6 cellular contexts compared by ENCODE assay signal in the genomic region with DNA sequence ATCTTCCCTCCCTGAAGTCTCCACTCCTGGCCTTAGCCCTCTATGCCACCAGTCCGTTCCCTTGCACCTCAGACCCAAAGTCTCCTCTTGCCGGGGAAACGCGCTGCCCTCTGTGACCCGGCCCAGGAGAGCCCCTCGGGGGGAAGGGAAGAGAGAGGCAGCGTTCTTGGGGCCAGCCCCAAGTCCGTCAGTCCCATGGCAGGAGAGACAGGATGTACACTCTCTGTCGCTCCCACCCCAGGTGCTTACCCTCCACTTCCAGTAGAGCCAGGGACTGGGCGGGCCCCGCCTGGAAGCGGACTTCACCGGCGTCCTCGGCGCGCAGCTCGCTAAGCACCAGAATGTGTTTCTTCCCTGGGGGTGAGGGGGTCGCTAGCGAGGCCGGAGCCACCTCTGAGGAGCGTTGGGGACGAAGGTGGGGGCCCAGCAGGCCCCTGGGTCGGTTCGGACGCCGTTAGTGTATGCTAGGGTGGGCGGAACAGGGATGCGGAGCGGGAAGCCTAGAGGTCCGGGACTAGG. TPM values are rescaled to one million over a fixed set of nuclear protein-coding genes. Genes with fewer than 3 reads are reported as not detected.
DNase-seq lines count a peak whose midpoint lies in the region; ATAC-seq lines count a peak whose summit lies in the region.

No MANE protein-coding gene starts in this region.

- peaks cover 31% of the 10 kb centered on the region for H3K27me3 ChIP-seq in mucosa of stomach (ENCODE audit: control insufficient read depth, insufficient read depth, low read length)

- peaks cover 7% of the 10 kb centered on the region for H3K4me1 Mint-ChIP-seq in activated naive CD8-positive, alpha-beta T cell treated with anti-CD3 and anti-CD28 coated beads for 36 hours

- H3K36me3 ChIP-seq in mucosa of stomach (ENCODE audit: control insufficient read depth, insufficient read depth, low read length), result no peaks in the 10 kb centered on the region

- H3K9me3 Mint-ChIP-seq in activated naive CD8-positive, alpha-beta T cell treated with anti-CD3 and anti-CD28 coated beads for 36 hours, result no peaks in the 10 kb centered on the region

- ATAC-seq in HG02852 (IDR thresholded peaks at IDR 0.05; ENCODE audit: unreplicated experiment), result peak; percentile 3

- no peak overlapping the region for H3K9ac ChIP-seq in mucosa of stomach (ENCODE audit: low read length)

- H3K27ac Mint-ChIP-seq in activated naive CD8-positive, alpha-beta T cell treated with anti-CD3 and anti-CD28 coated beads for 36 hours, result no peak overlapping the region

- no peaks in the 10 kb centered on the region for H3K9me3 ChIP-seq in mucosa of stomach (ENCODE audit: control insufficient read depth, low read length)

- peak overlapping the region; percentile 74 for H3K4me3 Mint-ChIP-seq in activated naive CD8-positive, alpha-beta T cell treated with anti-CD3 and anti-CD28 coated beads for 36 hours

- peak overlapping the region; percentile 6 for H3K4me3 ChIP-seq in mucosa of stomach (ENCODE audit: low read length)

- peaks cover 49% of the 10 kb centered on the region for H3K27me3 Mint-ChIP-seq in activated naive CD8-positive, alpha-beta T cell treated with anti-CD3 and anti-CD28 coated beads for 36 hours

- DNase-seq in Caki2 (ENCODE audit: low read depth) (peak; percentile 53), AG08396 (ENCODE audit: low spot score) (no peak)
- DNase-seq in activated naive CD8-positive, alpha-beta T cell treated with anti-CD3 and anti-CD28 coated beads for 36 hours, result no peak
- no peak for DNase-seq in stimulated activated CD8-positive, alpha-beta memory T cell treated with anti-CD3 and anti-CD28 coated beads, Interleukin-4, amount 100 ng/mL, for 48 hours

- H3K36me3 Mint-ChIP-seq in activated naive CD8-positive, alpha-beta T cell treated with anti-CD3 and anti-CD28 coated beads for 36 hours, result no peaks in the 10 kb centered on the region

- peaks cover 19% of the 10 kb centered on the region for H3K4me1 ChIP-seq in mucosa of stomach (ENCODE audit: control insufficient read depth, insufficient read depth, low read length)

- in situ Hi-C loops in Caki2 (cut with HindIII; ENCODE audit: low pct_unique_long_range_greater_than_20kb, low sequenced_read_pairs), result no loop called here

RNA-seq across cellular contexts. Expression of gene TMEM198, which starts 8.1 kb away (rescaled TPM):
- total RNA-seq in Caki2 (2014; rRNA removed; shearing (Covaris generic); ENCODE audit: low replicate concordance), result 4.5 and 9.3 TPM in 2 replicates
- 1 to 10 TPM; 3.5 to 4.2 TPM for total RNA-seq in activated naive CD8-positive, alpha-beta T cell treated with anti-CD3 and anti-CD28 coated beads for 36 hours

RNA-seq across cellular contexts. Expression of gene CHPF, which starts 8.3 kb away (rescaled TPM):
- total RNA-seq in Caki2 (2014; rRNA removed; shearing (Covaris generic); ENCODE audit: low replicate concordance), result 78.8 and 104 TPM in 2 replicates
- 10 to 100 TPM; 21.9 to 23.9 TPM for total RNA-seq in activated naive CD8-positive, alpha-beta T cell treated with anti-CD3 and anti-CD28 coated beads for 36 hours

RNA-seq across cellular contexts. Expression of gene OBSL1, which starts 19.4 kb away (rescaled TPM):
- 81.7 and 82.7 TPM in 2 replicates for total RNA-seq in Caki2 (2014; rRNA removed; shearing (Covaris generic); ENCODE audit: low replicate concordance)
- total RNA-seq in activated naive CD8-positive, alpha-beta T cell treated with anti-CD3 and anti-CD28 coated beads for 36 hours, result 1 to 10 TPM; 1.7 to 2.0 TPM

RNA-seq across cellular contexts. Expression of gene INHA, which starts 20.2 kb away (rescaled TPM):
- not detected in 2 replicates for total RNA-seq in Caki2 (2014; rRNA removed; shearing (Covaris generic); ENCODE audit: low replicate concordance)
- not detected for total RNA-seq in activated naive CD8-positive, alpha-beta T cell treated with anti-CD3 and anti-CD28 coated beads for 36 hours

RNA-seq across cellular contexts. Expression of gene ASIC4, which starts 37.6 kb away (rescaled TPM):
- total RNA-seq in Caki2 (2014; rRNA removed; shearing (Covaris generic); ENCODE audit: low replicate concordance), result 0.17 and 2.5 TPM in 2 replicates
- total RNA-seq in activated naive CD8-positive, alpha-beta T cell treated with anti-CD3 and anti-CD28 coated beads for 36 hours, result not detected

Comparison
In these comparisons a context has a peak if more than half of its experiments do, and no peak if none do; other contexts are left out.
1. RNA of gene OBSL1, which starts 19.4 kb away (total RNA-seq): 81.7 to 82.7 TPM in Caki2; 1.7 to 2.0 TPM in activated naive CD8-positive, alpha-beta T cell treated with anti-CD3 and anti-CD28 coated beads for 36 hours; every median in the first group is over 10 times any median in the second.